ENCODE assay signal across 9 cellular contexts in the genomic region with DNA sequence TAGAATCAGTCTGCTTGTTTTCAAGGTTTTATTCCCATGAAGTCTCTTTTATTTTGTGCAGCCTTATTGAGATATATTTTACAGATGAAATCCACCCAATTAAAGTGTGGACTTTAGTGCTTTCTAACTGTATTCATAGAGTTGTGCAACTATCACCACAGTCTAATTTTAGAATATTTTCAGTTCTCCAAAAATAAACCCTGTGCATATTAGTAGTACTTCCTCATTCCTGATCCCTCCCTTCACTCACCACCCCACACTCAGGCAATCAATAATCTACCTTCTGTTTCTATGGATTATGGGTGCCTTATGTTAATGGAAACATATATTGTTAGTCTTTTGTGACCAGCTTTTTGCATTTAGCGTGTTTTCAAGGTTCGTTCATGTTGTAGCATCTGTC.
DNase-seq lines count a peak whose midpoint lies in the region; ATAC-seq lines count a peak whose summit lies in the region.
"Had no signal": no experiment of that assay in that cellular context is flagged by ENCODE, and none has a peak within 500 bp of the region (broad histone marks: within the 10 kb centered on the region; RNA-seq: fewer than 3 reads in every experiment).

No MANE protein-coding gene starts in this region.

- peak; percentile 47 for DNase-seq in KG1 (lab: John Stamatoyannopoulos, UW)
- peak; percentile 75 for DNase-seq in fibroblast of peridontal ligament (ENCODE audit: extremely low read depth)
- DNase-seq in nucleus accumbens (lab: John Stamatoyannopoulos, UW), result no peak
- DNase-seq in NCI-H524 (lab: John Stamatoyannopoulos, UW), result no peak
- no peak for DNase-seq in SHP77 (lab: John Stamatoyannopoulos, UW)
- DNase-seq: DMS153 had no signal

- ATAC-seq in GM18498 (IDR thresholded peaks at IDR 0.05; ENCODE audit: unreplicated experiment), result peak; percentile 81
- ATAC-seq in GM21786 (IDR thresholded peaks at IDR 0.05; ENCODE audit: unreplicated experiment), result peak; percentile 81
- ATAC-seq in HG02571 (IDR thresholded peaks at IDR 0.05; ENCODE audit: unreplicated experiment), result no peak

Comparison
In these comparisons a context has a peak if more than half of its experiments do, and no peak if none do; other contexts are left out.
1. DNase-seq: peak in KG1 (single experiment) and fibroblast of peridontal ligament (single experiment); none in nucleus accumbens (0 of 56), NCI-H524 (0 of 2) and SHP77 (0 of 2).